ENCODE assay signal across 18 cellular contexts in genomic region chr9:127847833-127848755, GRCh38. TPM values are rescaled to one million over a fixed set of nuclear protein-coding genes. Genes with fewer than 3 reads are reported as not detected.
DNase-seq lines count a peak whose midpoint lies in the region; ATAC-seq and TF ChIP-seq lines count a peak whose summit lies in the region.
"Had no signal": no experiment of that assay in that cellular context is flagged by ENCODE, and none has a peak within 500 bp of the region (broad histone marks: within the 10 kb centered on the region; RNA-seq: fewer than 3 reads in every experiment).

No MANE protein-coding gene starts in this region.

- no peak for ATAC-seq in central memory CD8-positive, alpha-beta T cell (replicated peaks; ENCODE audit: extremely low read depth, poor library complexity, severe bottlenecking)
- ATAC-seq in lower lobe of right lung = no peak
- no peak for ATAC-seq in stimulated activated effector memory CD8-positive, alpha-beta T cell treated with anti-CD3 and anti-CD28 coated beads, Interleukin-12 subunit alpha, Interleukin-12 subunit beta, amount 100 ng/mL, for 72 hours
- no peak for ATAC-seq in stimulated activated naive CD8-positive, alpha-beta T cell treated with anti-CD3 and anti-CD28 coated beads, Interleukin-15, amount 100 ng/mL, for 72 hours
- no peak for ATAC-seq in HG03432 (IDR thresholded peaks at IDR 0.05; ENCODE audit: unreplicated experiment)
- ATAC-seq: T-helper 17 cell had no signal

- POLR2A ChIA-PET in HEK293 (lab: Yijun Ruan, JAX) = no interaction called here

- H3K27ac Mint-ChIP-seq in central memory CD8-positive, alpha-beta T cell (ENCODE audit: low read depth) = peak overlapping the region; percentile 46
- peak overlapping the region; percentile 52 for H3K27ac Mint-ChIP-seq in stimulated activated effector memory CD8-positive, alpha-beta T cell treated with anti-CD3 and anti-CD28 coated beads, Interleukin-12 subunit alpha, Interleukin-12 subunit beta, amount 100 ng/mL, for 72 hours
- peak overlapping the region in 1 of 2 donors; percentile 46 for H3K27ac Mint-ChIP-seq in stimulated activated naive CD8-positive, alpha-beta T cell treated with anti-CD3 and anti-CD28 coated beads, Interleukin-15, amount 100 ng/mL, for 72 hours
- H3K27ac Mint-ChIP-seq: memory B cell, T-helper 17 cell had no signal

- no peak overlapping the region for H3K4me3 Mint-ChIP-seq in central memory CD8-positive, alpha-beta T cell
- H3K4me3 Mint-ChIP-seq in stimulated activated effector memory CD8-positive, alpha-beta T cell treated with anti-CD3 and anti-CD28 coated beads, Interleukin-12 subunit alpha, Interleukin-12 subunit beta, amount 100 ng/mL, for 72 hours = no peak overlapping the region
- H3K4me3 Mint-ChIP-seq in stimulated activated naive CD8-positive, alpha-beta T cell treated with anti-CD3 and anti-CD28 coated beads, Interleukin-15, amount 100 ng/mL, for 72 hours = no peak overlapping the region
- H3K4me3 Mint-ChIP-seq: memory B cell, nephron progenitor cell, T-helper 17 cell had no signal

- H3K4me1 Mint-ChIP-seq in central memory CD8-positive, alpha-beta T cell = peaks cover 9% of the 10 kb centered on the region
- no peaks in the 10 kb centered on the region for H3K4me1 Mint-ChIP-seq in stimulated activated effector memory CD8-positive, alpha-beta T cell treated with anti-CD3 and anti-CD28 coated beads, Interleukin-12 subunit alpha, Interleukin-12 subunit beta, amount 100 ng/mL, for 72 hours
- peaks cover 16% of the 10 kb centered on the region for H3K4me1 Mint-ChIP-seq in stimulated activated naive CD8-positive, alpha-beta T cell treated with anti-CD3 and anti-CD28 coated beads, Interleukin-15, amount 100 ng/mL, for 72 hours
- H3K4me1 Mint-ChIP-seq: memory B cell, T-helper 17 cell had no signal

- H3K9me3 Mint-ChIP-seq in central memory CD8-positive, alpha-beta T cell = peaks cover 11% of the 10 kb centered on the region
- H3K9me3 Mint-ChIP-seq in stimulated activated effector memory CD8-positive, alpha-beta T cell treated with anti-CD3 and anti-CD28 coated beads, Interleukin-12 subunit alpha, Interleukin-12 subunit beta, amount 100 ng/mL, for 72 hours = peaks cover 8% of the 10 kb centered on the region
- H3K9me3 Mint-ChIP-seq in stimulated activated naive CD8-positive, alpha-beta T cell treated with anti-CD3 and anti-CD28 coated beads, Interleukin-15, amount 100 ng/mL, for 72 hours = peaks cover 11 to 25% of the 10 kb centered on the region in 2 donors

- H3K27ac ChIP-seq in HEK293 (ENCODE audit: extremely low read depth, low read depth, low read length) (no peak overlapping the region), lower lobe of right lung (peak overlapping the region; percentile 77)

- H3K4me3 ChIP-seq in HEK293 (ENCODE audit: low read depth, low read length) = no peak overlapping the region
- peak overlapping the region; percentile 86 for H3K4me3 ChIP-seq in lower lobe of right lung
- no peak overlapping the region for H3K4me3 ChIP-seq in foreskin fibroblast (ENCODE audit: low read depth in 1 of 2, low read length in 2 of 2)

- TF ChIP-seq CTCF in HEK293 (tag by site-specific recombination; IDR thresholded peaks at IDR 0.05) (no peak), lower lobe of right lung (IDR thresholded peaks at IDR 0.05) (no peak), foreskin fibroblast (IDR thresholded peaks at IDR 0.05; ENCODE audit: low read depth, low read length) (no peak)

- no peaks in the 10 kb centered on the region for H3K36me3 ChIP-seq in HEK293 (ENCODE audit: control insufficient read depth in 2 of 2, insufficient read depth in 1 of 2, low read length in 2 of 2)
- peaks cover 22% of the 10 kb centered on the region for H3K36me3 ChIP-seq in lower lobe of right lung

- intact Hi-C loops in lower lobe of right lung (cut with DNase I) = no loop called here

- H3K27me3 Mint-ChIP-seq in central memory CD8-positive, alpha-beta T cell = no peaks in the 10 kb centered on the region
- no peaks in the 10 kb centered on the region for H3K27me3 Mint-ChIP-seq in stimulated activated naive CD8-positive, alpha-beta T cell treated with anti-CD3 and anti-CD28 coated beads, Interleukin-15, amount 100 ng/mL, for 72 hours
- H3K27me3 Mint-ChIP-seq: memory B cell, T-helper 17 cell had no signal

- H3K4me1 ChIP-seq in HEK293 (ENCODE audit: control insufficient read depth, insufficient read depth, low read length) (no peaks in the 10 kb centered on the region), lower lobe of right lung (peaks cover 70% of the 10 kb centered on the region)
- H3K4me1 ChIP-seq: Caco-2 had no signal

- no peaks in the 10 kb centered on the region for H3K27me3 ChIP-seq in lower lobe of right lung (ENCODE audit: low read depth)

- DNase-seq in central memory CD8-positive, alpha-beta T cell (ENCODE audit: low spot score in 2 of 2) = no peak
- DNase-seq in lower lobe of right lung = no peak
- no peak for DNase-seq in stimulated activated effector memory CD8-positive, alpha-beta T cell treated with anti-CD3 and anti-CD28 coated beads, Interleukin-12 subunit alpha, Interleukin-12 subunit beta, amount 100 ng/mL, for 72 hours (ENCODE audit: low spot score in 2 of 2)
- no peak for DNase-seq in foreskin fibroblast
- DNase-seq in stimulated activated naive CD8-positive, alpha-beta T cell treated with anti-CD3 and anti-CD28 coated beads, Interleukin-15, amount 100 ng/mL, for 72 hours = no peak
- no peak for DNase-seq in SW480 (ENCODE audit: low spot score)
- DNase-seq: activated CD4-positive, CD25-positive, alpha-beta regulatory T cell; activated CD8-positive, alpha-beta memory T cell treated with anti-CD3 and anti-CD28 coated beads for 24 hours; Caco-2; IMR-90; NCI-H187 treated with DMSO at 0.1 percent for 48 hours; NCI-H446 treated with DMSO at 0.1 percent for 48 hours; nephron progenitor cell; SHP77; T-helper 17 cell had no signal

- CTCF ChIA-PET in HEK293 (lab: Yijun Ruan, JAX) = interaction anchor here (0.6 to 2.1 kb wide), 3 partner anchors 22 to 224 kb away, joined by 3 to 5 read pairs (median 5); no protein-coding TSS in a partner anchor

- H3K9me3 ChIP-seq in HEK293 (ENCODE audit: control insufficient read depth, insufficient read depth, low read depth, low read length) (no peaks in the 10 kb centered on the region), lower lobe of right lung (peaks cover 11% of the 10 kb centered on the region)

- no peaks in the 10 kb centered on the region for H3K36me3 Mint-ChIP-seq in central memory CD8-positive, alpha-beta T cell (ENCODE audit: insufficient read depth)
- H3K36me3 Mint-ChIP-seq in stimulated activated effector memory CD8-positive, alpha-beta T cell treated with anti-CD3 and anti-CD28 coated beads, Interleukin-12 subunit alpha, Interleukin-12 subunit beta, amount 100 ng/mL, for 72 hours = peaks cover 4% of the 10 kb centered on the region

TF ChIP-seq in HEK293, 187 proteins besides CTCF, POLR2A, EP300 and RAD21:
- peak; percentile 80 for TF ChIP-seq ZFP3 (tag by site-specific recombination; IDR thresholded peaks at IDR 0.05; ENCODE audit: low read depth)
- no peak for TF ChIP-seq ZNF274 (IDR thresholded peaks at IDR 0.05; ENCODE audit: low read length)
- no peak for TF ChIP-seq ZNF274 (tag by site-specific recombination; IDR thresholded peaks at IDR 0.05; ENCODE audit: borderline replicate concordance)
- TF ChIP-seq ZNF121 (tag by site-specific recombination; IDR thresholded peaks at IDR 0.05) = peak; percentile 75
TF ChIP-seq in HEK293: peak in this region for 2.

RNA-seq across cellular contexts. Expression of gene ENG, which starts 6.4 kb away (rescaled TPM):
- total RNA-seq in lower lobe of right lung = 323 TPM

RNA-seq across cellular contexts. Expression of gene AK1, which starts 29.4 kb away (rescaled TPM):
- 185 TPM for total RNA-seq in lower lobe of right lung

RNA-seq across cellular contexts. Expression of gene FPGS, which starts 45.4 kb away (rescaled TPM):
- 55.4 TPM for total RNA-seq in lower lobe of right lung

RNA-seq across cellular contexts. Expression of gene ST6GALNAC6, which starts 51.3 kb away (rescaled TPM):
- 82.0 TPM for total RNA-seq in lower lobe of right lung
